22 cellular contexts compared by ENCODE assay signal in genomic region chr1:8228253-8228652, GRCh38.
DNase-seq lines count a peak whose midpoint lies in the region; ATAC-seq, FAIRE-seq and TF ChIP-seq lines count a peak whose summit lies in the region.
"Had no signal": no experiment of that assay in that cellular context is flagged by ENCODE, and none has a peak within 500 bp of the region (broad histone marks: within the 10 kb centered on the region; RNA-seq: fewer than 3 reads in every experiment).

No MANE protein-coding gene starts in this region.

- no peak for TF ChIP-seq RAD21 in H1 (IDR thresholded peaks at IDR 0.05 in 1 of 2, conservative IDR thresholded peaks at IDR 0.05 in 1 of 2; ENCODE audit: low read depth in 2 of 2, low read length in 2 of 2)

- no peak overlapping the region for H4K5ac ChIP-seq in H1 (ENCODE audit: insufficient read length, low read depth, low read length)

- H3K79me1 ChIP-seq in H1 (ENCODE audit: low read depth, low read length): no peaks in the 10 kb centered on the region

- H3K4me3 Mint-ChIP-seq in stimulated activated naive CD8-positive, alpha-beta T cell treated with anti-CD3 and anti-CD28 coated beads, Interleukin-15, Interleukin-2, amounts not matched to agents 100 ng/mL and 50 ng/mL, for 24 hours: no peak overlapping the region
- H3K4me3 Mint-ChIP-seq in WTC11: no peak overlapping the region
- no peak overlapping the region for H3K4me3 Mint-ChIP-seq in endothelial cell (ENCODE audit: unreplicated experiment)
- no peak overlapping the region for H3K4me3 Mint-ChIP-seq in T-helper 2 cell treated with Interferon-gamma antibody and Interleukin-4, amounts not matched to agents 5 μg/mL and 100 μg/mL, for 36 hours
- H3K4me3 Mint-ChIP-seq: B cell; CD8-positive, alpha-beta T cell had no signal

- H3K18ac ChIP-seq in H1 (ENCODE audit: extremely low read depth, low read length): no peak overlapping the region

- POLR2A ChIA-PET in WTC11 (lab: Charles Lee) (no interaction called here), H1 (lab: Charles Lee; ENCODE audit: partially characterized antibody) (no interaction called here)

- H3K27me3 ChIP-seq in H1 (replicated peaks in 1 of 4; ENCODE audit: control insufficient read depth in 3 of 4, extremely low read depth in 1 of 4, insufficient read depth in 3 of 4, low read length in 3 of 4): peaks cover 0 to 1% (median 0%) of the 10 kb centered on the region in 4 experiments; a peak in 1 of 7 replicates
- H3K27me3 ChIP-seq: BLaER1 treated with 17β-estradiol and CSF1 and Interleukin-3, amounts not matched to agents 10 nM and 100 nM had no signal

- no peak overlapping the region for H3K14ac ChIP-seq in H1 (ENCODE audit: insufficient read length)

- H4K20me1 ChIP-seq in H1 (replicated peaks in 1 of 2; ENCODE audit: control insufficient read depth in 1 of 2, insufficient read depth in 2 of 2, low read length in 2 of 2): no peaks in the 10 kb centered on the region
- H4K20me1 ChIP-seq: BLaER1 treated with 17β-estradiol and CSF1 and Interleukin-3, amounts not matched to agents 10 nM and 100 nM had no signal

- CTCF ChIA-PET in WTC11 (lab: Charles Lee) (interaction anchor here (0.9 kb wide), 1 partner anchor 11 kb away, joined by 4 read pairs; no protein-coding TSS in a partner anchor), H1 (lab: Charles Lee; ENCODE audit: partially characterized antibody) (interaction anchor here (0.8 to 1.0 kb wide), 2 partner anchors 9 to 86 kb away, joined by 3 to 4 read pairs; no protein-coding TSS in a partner anchor)

- H3K4me1 ChIP-seq in H1 (replicated peaks in 1 of 4; ENCODE audit: control insufficient read depth in 3 of 4, insufficient read depth in 4 of 4, low read length in 3 of 4): peaks cover 0 to 5% (median 0%) of the 10 kb centered on the region in 4 experiments; a peak in 3 of 7 replicates

- TF ChIP-seq POLR2A in H1 (IDR thresholded peaks at IDR 0.05; ENCODE audit: control extremely low read depth in 1 of 2, low read depth in 2 of 2, low read length in 2 of 2): no peak

- H3K27ac ChIP-seq in H1 (ENCODE audit: low read depth, low read length): no peak overlapping the region
- H3K27ac ChIP-seq: BLaER1 treated with 17β-estradiol and CSF1 and Interleukin-3, amounts not matched to agents 10 nM and 100 nM; GM23248 had no signal

- TF ChIP-seq CTCF in WTC11 (IDR thresholded peaks at IDR 0.05) (no peak), H1 (IDR thresholded peaks at IDR 0.05; ENCODE audit: control extremely low read depth in 1 of 3, insufficient read depth in 1 of 3, low read depth in 1 of 3, low read length in 3 of 3) (no peak), endothelial cell (IDR thresholded peaks at IDR 0.05; ENCODE audit: unreplicated experiment) (no peak)

- H3K56ac ChIP-seq in H1 (replicated peaks; ENCODE audit: insufficient read length, low read depth, low read length): no peak overlapping the region

- no peak overlapping the region for H2BK12ac ChIP-seq in H1 (ENCODE audit: low read depth, low read length)

- H3K4me3 ChIP-seq in H1 (ENCODE audit: extremely low read depth in 1 of 4, insufficient read depth in 2 of 4, low read depth in 3 of 4, low read length in 4 of 4): no peak overlapping the region
- H3K4me3 ChIP-seq: BLaER1 treated with 17β-estradiol and CSF1 and Interleukin-3, amounts not matched to agents 10 nM and 100 nM; GM12878; GM23248 had no signal

- H3K27ac Mint-ChIP-seq in stimulated activated naive CD8-positive, alpha-beta T cell treated with anti-CD3 and anti-CD28 coated beads, Interleukin-15, Interleukin-2, amounts not matched to agents 100 ng/mL and 50 ng/mL, for 24 hours: peak overlapping the region; percentile 14
- no peak overlapping the region for H3K27ac Mint-ChIP-seq in WTC11
- no peak overlapping the region for H3K27ac Mint-ChIP-seq in endothelial cell (ENCODE audit: unreplicated experiment)
- H3K27ac Mint-ChIP-seq in T-helper 2 cell treated with Interferon-gamma antibody and Interleukin-4, amounts not matched to agents 5 μg/mL and 100 μg/mL, for 36 hours: no peak overlapping the region
- H3K27ac Mint-ChIP-seq: B cell; CD8-positive, alpha-beta T cell had no signal

- no peak overlapping the region for H2BK20ac ChIP-seq in H1 (ENCODE audit: low read length)

- ATAC-seq in stimulated activated naive CD8-positive, alpha-beta T cell treated with anti-CD3 and anti-CD28 coated beads, Interleukin-15, Interleukin-2, amounts not matched to agents 100 U/mL and 50 U/mL, for 24 hours: no peak
- ATAC-seq in WTC11: no peak
- ATAC-seq: CD8-positive, alpha-beta T cell; GM12878 had no signal

- peaks cover 4 to 7% of the 10 kb centered on the region in 2 experiments; a peak in 1 of 4 replicates for H3K9me3 ChIP-seq in H1 (ENCODE audit: insufficient read depth in 2 of 2, low read depth in 1 of 2, low read length in 1 of 2)

- no peak overlapping the region for H4K8ac ChIP-seq in H1 (ENCODE audit: extremely low read depth, insufficient read depth, low read length)

- no peak overlapping the region for H3K23ac ChIP-seq in H1 (ENCODE audit: insufficient read length)

- no peaks in the 10 kb centered on the region for H3K36me3 ChIP-seq in H1 (ENCODE audit: control insufficient read depth in 2 of 4, insufficient read depth in 4 of 4, low read length in 3 of 4)
- H3K36me3 ChIP-seq: BLaER1 treated with 17β-estradiol and CSF1 and Interleukin-3, amounts not matched to agents 10 nM and 100 nM had no signal

- no peaks in the 10 kb centered on the region for H3K23me2 ChIP-seq in H1 (ENCODE audit: low read depth, low read length)

- no peak for TF ChIP-seq EP300 in H1 (IDR thresholded peaks at IDR 0.05; ENCODE audit: borderline replicate concordance in 1 of 2, low read depth in 2 of 2, low read length in 2 of 2)

- H3K9me3 Mint-ChIP-seq in stimulated activated naive CD8-positive, alpha-beta T cell treated with anti-CD3 and anti-CD28 coated beads, Interleukin-15, Interleukin-2, amounts not matched to agents 100 ng/mL and 50 ng/mL, for 24 hours: no peaks in the 10 kb centered on the region
- H3K9me3 Mint-ChIP-seq in WTC11: peaks cover 19% of the 10 kb centered on the region
- peaks cover 8% of the 10 kb centered on the region for H3K9me3 Mint-ChIP-seq in endothelial cell (ENCODE audit: unreplicated experiment)
- H3K9me3 Mint-ChIP-seq in T-helper 2 cell treated with Interferon-gamma antibody and Interleukin-4, amounts not matched to agents 5 μg/mL and 100 μg/mL, for 36 hours: peaks cover 17% of the 10 kb centered on the region

- H2AFZ ChIP-seq in H1 (ENCODE audit: low read length): no peak overlapping the region
- H2AFZ ChIP-seq: GM23248 had no signal

- no peak overlapping the region for H2AK5ac ChIP-seq in H1 (ENCODE audit: low read depth, low read length)

- H4K91ac ChIP-seq in H1 (replicated peaks; ENCODE audit: insufficient read length, low read length): no peak overlapping the region

- no peak for FAIRE-seq in H1 (lab: Jason Lieb, UNC)
- FAIRE-seq: GM12878, GM19239, H54, HTR-8/SVneo had no signal

- no peaks in the 10 kb centered on the region for H3K36me3 Mint-ChIP-seq in stimulated activated naive CD8-positive, alpha-beta T cell treated with anti-CD3 and anti-CD28 coated beads, Interleukin-15, Interleukin-2, amounts not matched to agents 100 ng/mL and 50 ng/mL, for 24 hours (ENCODE audit: low read depth)
- peaks cover 17% of the 10 kb centered on the region for H3K36me3 Mint-ChIP-seq in WTC11
- H3K36me3 Mint-ChIP-seq in endothelial cell (ENCODE audit: low read depth, unreplicated experiment): peaks cover 13% of the 10 kb centered on the region
- no peaks in the 10 kb centered on the region for H3K36me3 Mint-ChIP-seq in T-helper 2 cell treated with Interferon-gamma antibody and Interleukin-4, amounts not matched to agents 5 μg/mL and 100 μg/mL, for 36 hours (ENCODE audit: low read depth)
- H3K36me3 Mint-ChIP-seq: CD8-positive, alpha-beta T cell had no signal

- no peak overlapping the region for H2BK120ac ChIP-seq in H1 (replicated peaks; ENCODE audit: low read depth, low read length)

- no peak for DNase-seq in stimulated activated naive CD8-positive, alpha-beta T cell treated with anti-CD3 and anti-CD28 coated beads, Interleukin-15, Interleukin-2, amounts not matched to agents 100 U/mL and 50 U/mL, for 24 hours
- DNase-seq in WTC11 (ENCODE audit: low spot score) (no peak), H1 (ENCODE audit: low read depth in 1 of 2, low spot score in 2 of 2) (no peak), COLO829 (ENCODE audit: low spot score) (no peak), endothelial cell (ENCODE audit: low spot score) (no peak)
- DNase-seq in T-helper 2 cell treated with Interferon-gamma antibody and Interleukin-4, amounts not matched to agents 5 μg/mL and 100 μg/mL, for 36 hours (ENCODE audit: low spot score): no peak
- DNase-seq: 8988T; CD8-positive, alpha-beta T cell; COR-L47; DMS 273 treated with DMSO at 0.1 percent for 48 hours; DMS53; DND-41; EL; GM23248; HCEC 1CT had no signal

- H3K4me1 Mint-ChIP-seq in stimulated activated naive CD8-positive, alpha-beta T cell treated with anti-CD3 and anti-CD28 coated beads, Interleukin-15, Interleukin-2, amounts not matched to agents 100 ng/mL and 50 ng/mL, for 24 hours (ENCODE audit: low read depth): no peaks in the 10 kb centered on the region
- H3K4me1 Mint-ChIP-seq in WTC11: peaks cover 30% of the 10 kb centered on the region
- H3K4me1 Mint-ChIP-seq in endothelial cell (ENCODE audit: unreplicated experiment): peaks cover 36% of the 10 kb centered on the region
- peaks cover 9% of the 10 kb centered on the region for H3K4me1 Mint-ChIP-seq in T-helper 2 cell treated with Interferon-gamma antibody and Interleukin-4, amounts not matched to agents 5 μg/mL and 100 μg/mL, for 36 hours (ENCODE audit: low read depth)

- H3K9ac ChIP-seq in H1 (replicated peaks in 1 of 4; ENCODE audit: extremely low read depth in 1 of 4, low read depth in 3 of 4, low read length in 3 of 4): no peak overlapping the region
- H3K9ac ChIP-seq: BLaER1 treated with 17β-estradiol and CSF1 and Interleukin-3, amounts not matched to agents 10 nM and 100 nM; GM23248 had no signal

- no peak overlapping the region for H2BK5ac ChIP-seq in H1 (ENCODE audit: low read depth, low read length)

- H3K27me3 Mint-ChIP-seq in stimulated activated naive CD8-positive, alpha-beta T cell treated with anti-CD3 and anti-CD28 coated beads, Interleukin-15, Interleukin-2, amounts not matched to agents 100 ng/mL and 50 ng/mL, for 24 hours: peaks cover 27% of the 10 kb centered on the region
- H3K27me3 Mint-ChIP-seq in WTC11 (ENCODE audit: low read depth) (peaks cover 16% of the 10 kb centered on the region), endothelial cell (ENCODE audit: unreplicated experiment) (peaks cover 9% of the 10 kb centered on the region)
- H3K27me3 Mint-ChIP-seq in T-helper 2 cell treated with Interferon-gamma antibody and Interleukin-4, amounts not matched to agents 5 μg/mL and 100 μg/mL, for 36 hours (ENCODE audit: low read depth): peaks cover 34% of the 10 kb centered on the region

- 93% methylated on average over 2 of the region's 2 CpGs; no CpG with 5 or more reads in 1 of the 2 experiments for WGBS in H1 (ENCODE audit: extremely low coverage in 1 of 2, insufficient coverage in 1 of 2, insufficient read length in 1 of 2, insufficient replicate concordance in 2 of 2, low coverage in 1 of 2, low lambda C conversion rate in 2 of 2, missing lambda C conversion rate in 1 of 2), 2 experiments

- H3K79me2 ChIP-seq in H1 (ENCODE audit: control insufficient read depth in 1 of 2, insufficient read depth in 2 of 2, low read length in 2 of 2): no peaks in the 10 kb centered on the region

- H2BK15ac ChIP-seq in H1 (ENCODE audit: low read length): no peak overlapping the region

- H3K4me2 ChIP-seq in H1 (ENCODE audit: insufficient read depth in 1 of 2, low read depth in 2 of 2, low read length in 2 of 2): no peak overlapping the region
- H3K4me2 ChIP-seq: BLaER1 treated with 17β-estradiol and CSF1 and Interleukin-3, amounts not matched to agents 10 nM and 100 nM had no signal

- H3K4ac ChIP-seq in H1 (replicated peaks; ENCODE audit: insufficient read length, low read depth, low read length): no peak overlapping the region
